Comparison of ENCODE assay signal across 20 cellular contexts in genomic region chr18:78304199-78304826, GRCh38.
DNase-seq lines count a peak whose midpoint lies in the region; ATAC-seq and TF ChIP-seq lines count a peak whose summit lies in the region.
"Had no signal": no experiment of that assay in that cellular context is flagged by ENCODE, and none has a peak within 500 bp of the region (broad histone marks: within the 10 kb centered on the region; RNA-seq: fewer than 3 reads in every experiment).

No MANE protein-coding gene starts in this region.

- TF ChIP-seq CTCF in left ventricle myocardium inferior (IDR thresholded peaks at IDR 0.05; ENCODE audit: borderline replicate concordance) = no peak
- no peak for TF ChIP-seq CTCF in Peyer's patch (IDR thresholded peaks at IDR 0.05)

- H3K36me3 ChIP-seq in left ventricle myocardium inferior (no peaks in the 10 kb centered on the region), Peyer's patch (no peaks in the 10 kb centered on the region)
- H3K36me3 ChIP-seq: SJCRH30 had no signal

- no peak overlapping the region for H3K4me3 ChIP-seq in left ventricle myocardium inferior
- no peak overlapping the region for H3K4me3 ChIP-seq in Peyer's patch
- H3K4me3 ChIP-seq: SJCRH30 had no signal

- DNase-seq in Right ventricle myocardium superior = no peak
- DNase-seq in cardiac septum (ENCODE audit: low spot score) = no peak
- DNase-seq in NCI-H510A (lab: John Stamatoyannopoulos, UW) = peak; percentile 12
- DNase-seq in left ventricle myocardium inferior = no peak
- DNase-seq in Peyer's patch = no peak
- no peak for DNase-seq in DMS53 (lab: John Stamatoyannopoulos, UW)
- no peak for DNase-seq in NCI-H1694 treated with DMSO at 0.1 percent for 48 hours (lab: John Stamatoyannopoulos, UW)
- DNase-seq: ACHN; C1 segment of cervical spinal cord; CD8-positive, alpha-beta memory T cell; GDM1; KG1; NCI-H1436; NCI-H2107; NCI-H226; PC-3; SJCRH30; T-helper 17 cell had no signal

- H3K9me3 ChIP-seq in left ventricle myocardium inferior (replicated peaks) (no peaks in the 10 kb centered on the region), Peyer's patch (no peaks in the 10 kb centered on the region)
- H3K9me3 ChIP-seq: SJCRH30 had no signal

- no peak for TF ChIP-seq POLR2A in Peyer's patch (IDR thresholded peaks at IDR 0.05)

- H3K4me1 ChIP-seq in left ventricle myocardium inferior (no peaks in the 10 kb centered on the region), Peyer's patch (no peaks in the 10 kb centered on the region)
- H3K4me1 ChIP-seq: SJCRH30 had no signal

- ATAC-seq in Right ventricle myocardium superior (ENCODE audit: poor library complexity) = peak; percentile 77
- ATAC-seq: HepG2, PC-3, T-helper 17 cell had no signal

- H3K27ac ChIP-seq in left ventricle myocardium inferior (replicated peaks) (peak overlapping the region; percentile 62), Peyer's patch (no peak overlapping the region)
- H3K27ac ChIP-seq: RWPE1, SJCRH30 had no signal

- intact Hi-C loops in Right ventricle myocardium superior (cut with DNase I) (no loop called here), cardiac septum (cut with DNase I) (no loop called here), left ventricle myocardium inferior (cut with micrococcal nuclease) (no loop called here)

- peaks cover 29% of the 10 kb centered on the region for H3K27me3 ChIP-seq in left ventricle myocardium inferior (ENCODE audit: low read depth)
- no peaks in the 10 kb centered on the region for H3K27me3 ChIP-seq in Peyer's patch
- H3K27me3 ChIP-seq: SJCRH30 had no signal
